ENCODE assay signal across 6 cellular contexts in genomic region chr2:31243053-31243452, GRCh38. TPM values are rescaled to one million over a fixed set of nuclear protein-coding genes. Genes with fewer than 3 reads are reported as not detected.
"Had no signal": no experiment of that assay in that cellular context is flagged by ENCODE, and none has a peak within 500 bp of the region (broad histone marks: within the 10 kb centered on the region; RNA-seq: fewer than 3 reads in every experiment).

No MANE protein-coding gene starts in this region.

- H3K27ac ChIP-seq: HL-60 had no signal

- H3K4me3 ChIP-seq: K562 had no signal

- DNase-seq: IMR-90, KBM-7 had no signal

- ATAC-seq: HepG2, K562 had no signal

RNA-seq across cellular contexts. Expression of gene EHD3, which starts 9.1 kb away (rescaled TPM):
- total RNA-seq: HT-29 had no signal

RNA-seq across cellular contexts. Expression of gene CAPN14, which starts 25.7 kb away (rescaled TPM):
- total RNA-seq: HepG2, HT-29, K562 had no signal
